Comparison of ENCODE assay signal across 12 cellular contexts in genomic region chr11:4704054-4704789, GRCh38. TPM values are rescaled to one million over a fixed set of nuclear protein-coding genes. Genes with fewer than 3 reads are reported as not detected.
DNase-seq lines count a peak whose midpoint lies in the region; ATAC-seq and TF ChIP-seq lines count a peak whose summit lies in the region.
"Had no signal": no experiment of that assay in that cellular context is flagged by ENCODE, and none has a peak within 500 bp of the region (broad histone marks: within the 10 kb centered on the region; RNA-seq: fewer than 3 reads in every experiment).

Gene MMP26, plus strand, starts transcription at chr11:4704784.

- peak within 1 kb of the TSS; percentile 9 for H3K27ac Mint-ChIP-seq in glutamatergic neuron (ENCODE audit: unreplicated experiment)
- no peak within 1 kb of the TSS for H3K27ac Mint-ChIP-seq in activated T-cell treated with anti-CD3 and anti-CD28 coated beads, Interleukin-2, amount 50 U/mL, for 24 hours
- H3K27ac Mint-ChIP-seq: activated B cell treated with CpG ODN at 0.5 μM for 24 hours had no signal

- H3K36me3 Mint-ChIP-seq in glutamatergic neuron (ENCODE audit: unreplicated experiment): no peaks in the 10 kb centered on the region
- H3K36me3 Mint-ChIP-seq in activated T-cell treated with anti-CD3 and anti-CD28 coated beads, Interleukin-2, amount 50 U/mL, for 24 hours (ENCODE audit: low read depth): no peaks in the 10 kb centered on the region

- peaks cover 11% of the 10 kb centered on the region for H3K4me1 Mint-ChIP-seq in glutamatergic neuron (ENCODE audit: low read depth, unreplicated experiment)
- no peaks in the 10 kb centered on the region for H3K4me1 Mint-ChIP-seq in activated T-cell treated with anti-CD3 and anti-CD28 coated beads, Interleukin-2, amount 50 U/mL, for 24 hours (ENCODE audit: low read depth)
- H3K4me1 Mint-ChIP-seq: activated B cell treated with CpG ODN at 0.5 μM for 24 hours had no signal

- TF ChIP-seq CTCF in glutamatergic neuron (IDR thresholded peaks at IDR 0.05; ENCODE audit: partially characterized antibody, unreplicated experiment): no peak

- peak within 1 kb of the TSS; percentile 51 for H3K4me3 Mint-ChIP-seq in glutamatergic neuron (ENCODE audit: unreplicated experiment)
- no peak within 1 kb of the TSS for H3K4me3 Mint-ChIP-seq in activated T-cell treated with anti-CD3 and anti-CD28 coated beads, Interleukin-2, amount 50 U/mL, for 24 hours
- H3K4me3 Mint-ChIP-seq: activated B cell treated with CpG ODN at 0.5 μM for 24 hours had no signal

- peak; percentile 59 for ATAC-seq in HG02759 (IDR thresholded peaks at IDR 0.05; ENCODE audit: unreplicated experiment)

- peak; percentile 98 for DNase-seq in DMS53 (lab: John Stamatoyannopoulos, UW)
- peak; percentile 60 for DNase-seq in NCI-H1436 treated with DMSO at 0.1 percent for 48 hours (lab: John Stamatoyannopoulos, UW)
- DNase-seq in glutamatergic neuron: no peak
- no peak for DNase-seq in midbrain (lab: John Stamatoyannopoulos, UW)
- no peak for DNase-seq in NCI-H446 treated with DMSO at 0.1 percent for 48 hours (lab: John Stamatoyannopoulos, UW)
- DNase-seq in hypothalamus (lab: John Stamatoyannopoulos, UW): no peak
- DNase-seq in activated T-cell treated with anti-CD3 and anti-CD28 coated beads, Interleukin-2, amount 50 U/mL, for 24 hours: no peak
- DNase-seq: activated B cell treated with CpG ODN at 0.5 μM for 24 hours, testis had no signal

- no peaks in the 10 kb centered on the region for H3K27me3 Mint-ChIP-seq in glutamatergic neuron (ENCODE audit: unreplicated experiment)
- H3K27me3 Mint-ChIP-seq in activated T-cell treated with anti-CD3 and anti-CD28 coated beads, Interleukin-2, amount 50 U/mL, for 24 hours: peaks cover 28% of the 10 kb centered on the region

- H3K9me3 Mint-ChIP-seq in glutamatergic neuron (ENCODE audit: unreplicated experiment): no peaks in the 10 kb centered on the region
- H3K9me3 Mint-ChIP-seq in activated T-cell treated with anti-CD3 and anti-CD28 coated beads, Interleukin-2, amount 50 U/mL, for 24 hours: no peaks in the 10 kb centered on the region
- H3K9me3 Mint-ChIP-seq: activated B cell treated with CpG ODN at 0.5 μM for 24 hours had no signal

RNA-seq across cellular contexts. Expression of gene MMP26, which starts in this region (rescaled TPM):
- not detected for total RNA-seq in glutamatergic neuron (ENCODE audit: unreplicated experiment)
- total RNA-seq: activated B cell treated with CpG ODN at 0.5 μM for 24 hours, astrocyte, M059J had no signal

Comparison
In these comparisons a context has a peak if more than half of its experiments do, and no peak if none do; other contexts are left out.
1. DNase-seq: peak in DMS53 (single experiment) and NCI-H1436 treated with DMSO at 0.1 percent for 48 hours (single experiment); none in glutamatergic neuron (single experiment), midbrain (single experiment), NCI-H446 treated with DMSO at 0.1 percent for 48 hours (single experiment), hypothalamus (0 of 51) and activated T-cell treated with anti-CD3 and anti-CD28 coated beads, Interleukin-2, amount 50 U/mL, for 24 hours (single experiment).